ENCODE assay signal across 1 cellular context in the genomic region with DNA sequence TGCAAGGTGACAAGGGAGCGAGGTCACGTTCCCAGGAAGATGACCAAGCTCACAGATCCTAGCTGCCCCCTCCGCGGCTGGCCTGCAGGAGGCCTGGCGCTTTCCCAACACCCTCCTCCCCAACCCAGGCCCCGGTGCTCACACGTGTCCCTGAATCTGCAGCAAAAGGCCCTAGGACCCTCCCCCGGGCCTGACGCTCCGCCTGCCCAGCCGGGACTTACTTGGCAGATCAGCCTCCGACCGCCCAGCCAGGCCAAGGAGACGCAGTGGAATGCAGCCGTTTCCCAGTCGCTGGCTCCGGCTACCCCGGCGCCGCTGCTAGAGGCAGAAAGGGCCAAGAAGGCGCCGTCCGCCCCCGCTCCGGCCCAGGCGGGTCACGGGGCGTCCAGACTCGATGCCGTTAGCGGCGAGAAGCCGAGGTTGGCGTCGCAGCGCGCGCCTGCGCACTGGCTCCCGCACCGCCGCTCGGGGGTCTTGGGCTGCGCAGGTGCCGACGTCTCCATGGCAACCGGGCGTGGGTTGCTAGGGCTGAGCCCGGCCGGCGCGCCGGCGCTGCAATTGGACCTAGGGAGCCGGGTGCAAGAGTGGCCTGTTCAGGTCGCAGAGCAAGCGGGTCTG.
TF ChIP-seq lines count a peak whose summit lies in the region.

A gene with protein sequence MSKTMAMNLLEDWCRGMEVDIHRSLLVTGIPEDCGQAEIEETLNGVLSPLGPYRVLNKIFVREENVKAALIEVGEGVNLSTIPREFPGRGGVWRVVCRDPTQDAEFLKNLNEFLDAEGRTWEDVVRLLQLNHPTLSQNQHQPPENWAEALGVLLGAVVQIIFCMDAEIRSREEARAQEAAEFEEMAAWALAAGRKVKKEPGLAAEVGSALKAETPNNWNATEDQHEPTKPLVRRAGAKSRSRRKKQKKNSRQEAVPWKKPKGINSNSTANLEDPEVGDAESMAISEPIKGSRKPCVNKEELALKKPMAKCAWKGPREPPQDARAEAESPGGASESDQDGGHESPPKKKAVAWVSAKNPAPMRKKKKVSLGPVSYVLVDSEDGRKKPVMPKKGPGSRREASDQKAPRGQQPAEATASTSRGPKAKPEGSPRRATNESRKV (minus strand): TSS at position 448 of the 618 bp plus-strand sequence. CDS start 528 bp downstream, outside the sequence.

TF ChIP-seq in K562, 482 proteins besides CTCF, POLR2A, EP300 and RAD21 (continued from another document and continues in another):
- TF ChIP-seq MYC (IDR thresholded peaks at IDR 0.05; ENCODE audit: low read depth, low read length) (peak; percentile 71), MYC (CRISPR knock-in tag; IDR thresholded peaks at IDR 0.05; ENCODE audit: borderline replicate concordance, low read depth) (peak; percentile 63; the same call in 1 of the 2 replicates), FOXK2 (conservative IDR thresholded peaks at IDR 0.05 in 1 of 2, IDR thresholded peaks at IDR 0.05 in 1 of 2; ENCODE audit: low read depth in 2 of 2) (no peak), U2AF1 (optimal IDR thresholded peaks at IDR 0.05; ENCODE audit: low read depth, low read length) (no peak), ESRRA (IDR thresholded peaks at IDR 0.05; ENCODE audit: borderline replicate concordance, low read depth) (no peak), PTBP1 (IDR thresholded peaks at IDR 0.05; ENCODE audit: low read depth, low read length) (no peak), HDAC8 (tag; IDR thresholded peaks at IDR 0.05) (no peak), RBM25 (IDR thresholded peaks at IDR 0.05; ENCODE audit: low read depth, low read length, severe bottlenecking) (no peak), ZBTB11 (CRISPR knock-in tag; IDR thresholded peaks at IDR 0.05) (no peak), SMARCE1 (IDR thresholded peaks at IDR 0.05) (no peak), NUFIP1 (IDR thresholded peaks at IDR 0.05; ENCODE audit: partially characterized antibody) (no peak), E2F3 (CRISPR knock-in tag; IDR thresholded peaks at IDR 0.05) (no peak), ZNF717 (CRISPR knock-in tag; IDR thresholded peaks at IDR 0.05) (no peak), KLF16 (IDR thresholded peaks at IDR 0.05) (no peak), MAX (CRISPR knock-in tag; IDR thresholded peaks at IDR 0.05) (peak; percentile 78), MAFG (tag; conservative IDR thresholded peaks at IDR 0.05) (no peak), SMAD4 (CRISPR knock-in tag; conservative IDR thresholded peaks at IDR 0.05) (no peak), ZSCAN29 (IDR thresholded peaks at IDR 0.05) (no peak), LCOR (CRISPR knock-in tag; IDR thresholded peaks at IDR 0.05) (no peak), KLF1 (tag; IDR thresholded peaks at IDR 0.05) (no peak), POLR3G (IDR thresholded peaks at IDR 0.05; ENCODE audit: extremely low read depth, insufficient read length, insufficient replicate concordance) (no peak), EP400 (IDR thresholded peaks at IDR 0.05) (peak; percentile 91), SLC30A9 (CRISPR knock-in tag; IDR thresholded peaks at IDR 0.05) (no peak), HLTF (IDR thresholded peaks at IDR 0.05) (no peak), MNT (conservative IDR thresholded peaks at IDR 0.05) (peak; percentile 64 to 85), ZNF518B (CRISPR knock-in tag; IDR thresholded peaks at IDR 0.05) (no peak), BDP1 (IDR thresholded peaks at IDR 0.05; ENCODE audit: insufficient read depth, insufficient read length) (no peak), SP1 (CRISPR knock-in tag; IDR thresholded peaks at IDR 0.05) (peak; percentile 63), ZNF695 (CRISPR knock-in tag; IDR thresholded peaks at IDR 0.05) (no peak), ZNF76 (CRISPR knock-in tag; IDR thresholded peaks at IDR 0.05; ENCODE audit: borderline replicate concordance) (no peak), PRDM10 (IDR thresholded peaks at IDR 0.05; ENCODE audit: partially characterized antibody) (no peak), GABPA (tag; conservative IDR thresholded peaks at IDR 0.05; ENCODE audit: low read depth) (no peak), CBX8 (IDR thresholded peaks at IDR 0.05; ENCODE audit: borderline replicate concordance, extremely low read depth, low read depth, low read length, poor library complexity, severe bottlenecking) (no peak), HNRNPH1 (optimal IDR thresholded peaks at IDR 0.05; ENCODE audit: low read depth, low read length) (no peak)
- TF ChIP-seq, protein P1, sequence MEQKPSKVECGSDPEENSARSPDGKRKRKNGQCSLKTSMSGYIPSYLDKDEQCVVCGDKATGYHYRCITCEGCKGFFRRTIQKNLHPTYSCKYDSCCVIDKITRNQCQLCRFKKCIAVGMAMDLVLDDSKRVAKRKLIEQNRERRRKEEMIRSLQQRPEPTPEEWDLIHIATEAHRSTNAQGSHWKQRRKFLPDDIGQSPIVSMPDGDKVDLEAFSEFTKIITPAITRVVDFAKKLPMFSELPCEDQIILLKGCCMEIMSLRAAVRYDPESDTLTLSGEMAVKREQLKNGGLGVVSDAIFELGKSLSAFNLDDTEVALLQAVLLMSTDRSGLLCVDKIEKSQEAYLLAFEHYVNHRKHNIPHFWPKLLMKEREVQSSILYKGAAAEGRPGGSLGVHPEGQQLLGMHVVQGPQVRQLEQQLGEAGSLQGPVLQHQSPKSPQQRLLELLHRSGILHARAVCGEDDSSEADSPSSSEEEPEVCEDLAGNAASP (IDR thresholded peaks at IDR 0.05): no peak
- TF ChIP-seq, protein P2, sequence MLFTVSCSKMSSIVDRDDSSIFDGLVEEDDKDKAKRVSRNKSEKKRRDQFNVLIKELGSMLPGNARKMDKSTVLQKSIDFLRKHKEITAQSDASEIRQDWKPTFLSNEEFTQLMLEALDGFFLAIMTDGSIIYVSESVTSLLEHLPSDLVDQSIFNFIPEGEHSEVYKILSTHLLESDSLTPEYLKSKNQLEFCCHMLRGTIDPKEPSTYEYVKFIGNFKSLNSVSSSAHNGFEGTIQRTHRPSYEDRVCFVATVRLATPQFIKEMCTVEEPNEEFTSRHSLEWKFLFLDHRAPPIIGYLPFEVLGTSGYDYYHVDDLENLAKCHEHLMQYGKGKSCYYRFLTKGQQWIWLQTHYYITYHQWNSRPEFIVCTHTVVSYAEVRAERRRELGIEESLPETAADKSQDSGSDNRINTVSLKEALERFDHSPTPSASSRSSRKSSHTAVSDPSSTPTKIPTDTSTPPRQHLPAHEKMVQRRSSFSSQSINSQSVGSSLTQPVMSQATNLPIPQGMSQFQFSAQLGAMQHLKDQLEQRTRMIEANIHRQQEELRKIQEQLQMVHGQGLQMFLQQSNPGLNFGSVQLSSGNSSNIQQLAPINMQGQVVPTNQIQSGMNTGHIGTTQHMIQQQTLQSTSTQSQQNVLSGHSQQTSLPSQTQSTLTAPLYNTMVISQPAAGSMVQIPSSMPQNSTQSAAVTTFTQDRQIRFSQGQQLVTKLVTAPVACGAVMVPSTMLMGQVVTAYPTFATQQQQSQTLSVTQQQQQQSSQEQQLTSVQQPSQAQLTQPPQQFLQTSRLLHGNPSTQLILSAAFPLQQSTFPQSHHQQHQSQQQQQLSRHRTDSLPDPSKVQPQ (CRISPR knock-in tag; IDR thresholded peaks at IDR 0.05; ENCODE audit: borderline replicate concordance): no peak
- TF ChIP-seq, protein P3, sequence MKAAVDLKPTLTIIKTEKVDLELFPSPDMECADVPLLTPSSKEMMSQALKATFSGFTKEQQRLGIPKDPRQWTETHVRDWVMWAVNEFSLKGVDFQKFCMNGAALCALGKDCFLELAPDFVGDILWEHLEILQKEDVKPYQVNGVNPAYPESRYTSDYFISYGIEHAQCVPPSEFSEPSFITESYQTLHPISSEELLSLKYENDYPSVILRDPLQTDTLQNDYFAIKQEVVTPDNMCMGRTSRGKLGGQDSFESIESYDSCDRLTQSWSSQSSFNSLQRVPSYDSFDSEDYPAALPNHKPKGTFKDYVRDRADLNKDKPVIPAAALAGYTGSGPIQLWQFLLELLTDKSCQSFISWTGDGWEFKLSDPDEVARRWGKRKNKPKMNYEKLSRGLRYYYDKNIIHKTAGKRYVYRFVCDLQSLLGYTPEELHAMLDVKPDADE (conservative IDR thresholded peaks at IDR 0.05; ENCODE audit: control insufficient read depth, low read depth, low read length): peak; percentile 42; the same call in 1 of the 2 replicates
